Comparison of ENCODE assay signal across 20 cellular contexts in genomic region chr1:22101995-22102394, GRCh38. TPM values are rescaled to one million over a fixed set of nuclear protein-coding genes. Genes with fewer than 3 reads are reported as not detected.
DNase-seq lines count a peak whose midpoint lies in the region; ATAC-seq, FAIRE-seq and TF ChIP-seq lines count a peak whose summit lies in the region.
"Had no signal": no experiment of that assay in that cellular context is flagged by ENCODE, and none has a peak within 500 bp of the region (broad histone marks: within the 10 kb centered on the region; RNA-seq: fewer than 3 reads in every experiment).

No MANE protein-coding gene starts in this region.

- H3K9me3 ChIP-seq in SJSA1 (replicated peaks) (no peaks in the 10 kb centered on the region), endothelial cell of umbilical vein (replicated peaks; ENCODE audit: control insufficient read depth, insufficient read depth, low read length) (no peaks in the 10 kb centered on the region), mammary epithelial cell (replicated peaks; ENCODE audit: insufficient read depth, low read length) (no peaks in the 10 kb centered on the region), small intestine (ENCODE audit: control insufficient read depth, low read depth) (no peaks in the 10 kb centered on the region)
- H3K9me3 ChIP-seq: Caco-2 had no signal

- intact Hi-C loops in endothelial cell of umbilical vein (cut with micrococcal nuclease) = no loop called here
- intact Hi-C loops in mammary epithelial cell (cut with micrococcal nuclease) = no loop called here

- H3K4me3 Mint-ChIP-seq in GM23338 (no peak overlapping the region), progenitor cell of endocrine pancreas (ENCODE audit: low read depth) (no peak overlapping the region)

- H3K36me3 Mint-ChIP-seq in GM23338 (ENCODE audit: low read depth) = peaks cover 3% of the 10 kb centered on the region; the same call in 1 of the 3 replicates
- peaks cover 30% of the 10 kb centered on the region for H3K36me3 Mint-ChIP-seq in progenitor cell of endocrine pancreas (ENCODE audit: insufficient read depth)

- no peaks in the 10 kb centered on the region; the same call in 1 of the 2 replicates for H3K4me1 ChIP-seq in GM23338 (ENCODE audit: insufficient read depth)
- H3K4me1 ChIP-seq in SJSA1 (replicated peaks) = no peaks in the 10 kb centered on the region
- H3K4me1 ChIP-seq in endothelial cell of umbilical vein (ENCODE audit: control insufficient read depth, extremely low read depth, insufficient read depth, low read length) = peaks cover 20% of the 10 kb centered on the region
- peaks cover 13% of the 10 kb centered on the region for H3K4me1 ChIP-seq in mammary epithelial cell (ENCODE audit: insufficient read depth, low read length)
- no peaks in the 10 kb centered on the region for H3K4me1 ChIP-seq in small intestine (ENCODE audit: control insufficient read depth in 2 of 2, insufficient read depth in 1 of 2, low read depth in 1 of 2, low read length in 1 of 2)
- H3K4me1 ChIP-seq: Caco-2 had no signal

- H3K9me2 ChIP-seq in GM23338 (ENCODE audit: insufficient read depth) = no peaks in the 10 kb centered on the region

- no TSS peak for BruUV-seq in endothelial cell of umbilical vein (replicated peaks; lab: Mats Ljungman, UMichigan)
- BruUV-seq in mammary epithelial cell (replicated peaks; lab: Mats Ljungman, UMichigan) = no TSS peak

- H3K9ac ChIP-seq in endothelial cell of umbilical vein (replicated peaks; ENCODE audit: extremely low read depth, insufficient read depth, low read length) (no peak overlapping the region), mammary epithelial cell (ENCODE audit: insufficient read depth, low read length) (no peak overlapping the region)

- TF ChIP-seq CTCF in GM23338 (conservative IDR thresholded peaks at IDR 0.05; ENCODE audit: low read depth in 2 of 2) (no peak), endothelial cell of umbilical vein (IDR thresholded peaks at IDR 0.05; ENCODE audit: extremely low read depth in 1 of 2, insufficient read depth in 1 of 2, low read depth in 1 of 2, low read length in 2 of 2) (no peak), progenitor cell of endocrine pancreas (IDR thresholded peaks at IDR 0.05; ENCODE audit: unreplicated experiment) (no peak), mammary epithelial cell (conservative IDR thresholded peaks at IDR 0.05 in 1 of 2, IDR thresholded peaks at IDR 0.05 in 1 of 2; ENCODE audit: extremely low read depth in 1 of 2, insufficient read depth in 1 of 2, low read depth in 1 of 2, low read length in 2 of 2) (no peak)

- FAIRE-seq in endothelial cell of umbilical vein (lab: Jason Lieb, UNC) (no peak), small intestine (lab: Jason Lieb, UNC) (no peak)

- no peak overlapping the region for H2AFZ ChIP-seq in GM23338
- H2AFZ ChIP-seq in endothelial cell of umbilical vein (ENCODE audit: low read depth, low read length) = no peak overlapping the region
- H2AFZ ChIP-seq in mammary epithelial cell (ENCODE audit: low read depth, low read length) = no peak overlapping the region

- CTCF ChIA-PET in endothelial cell of umbilical vein (lab: Charles Lee) (interaction anchor here (1.6 kb wide), 2 partner anchors 10 to 314 kb away, joined by 4 to 5 read pairs; no protein-coding TSS in a partner anchor), mammary epithelial cell (lab: Charles Lee; ENCODE audit: low non-redundant PET) (no interaction called here)

- no peak for TF ChIP-seq POLR2A in endothelial cell of umbilical vein (IDR thresholded peaks at IDR 0.05; ENCODE audit: low read depth, low read length)

- H3K4me1 Mint-ChIP-seq in GM23338 (peaks cover 12% of the 10 kb centered on the region), progenitor cell of endocrine pancreas (ENCODE audit: low read depth) (peaks cover 22% of the 10 kb centered on the region)

- POLR2A ChIA-PET in endothelial cell of umbilical vein (lab: Charles Lee) = no interaction called here

- H3K36me3 ChIP-seq in GM23338 (ENCODE audit: insufficient read depth) (peaks cover 5% of the 10 kb centered on the region; the same call in 1 of the 2 replicates), SJSA1 (peaks cover 90% of the 10 kb centered on the region), endothelial cell of umbilical vein (ENCODE audit: control insufficient read depth in 2 of 2, extremely low read depth in 1 of 2, insufficient read depth in 2 of 2, low read length in 2 of 2) (peaks cover 6 to 17% of the 10 kb centered on the region in 2 experiments), mammary epithelial cell (ENCODE audit: insufficient read depth, low read length) (peaks cover 14% of the 10 kb centered on the region), small intestine (ENCODE audit: control insufficient read depth in 2 of 2, insufficient read depth in 2 of 2, low read length in 2 of 2) (peaks cover 7 to 14% of the 10 kb centered on the region in 2 donors)

- in situ Hi-C loops in mammary epithelial cell (cut with MboI; ENCODE audit: low sequenced_read_pairs in 2 of 2) = no loop called here

- H3K9me3 Mint-ChIP-seq in GM23338 = no peaks in the 10 kb centered on the region
- no peaks in the 10 kb centered on the region for H3K9me3 Mint-ChIP-seq in progenitor cell of endocrine pancreas (ENCODE audit: low read depth)
- H3K9me3 Mint-ChIP-seq: CD4-positive, CD25-positive, alpha-beta regulatory T cell had no signal

- no peak overlapping the region for H3K4me2 ChIP-seq in GM23338
- no peak overlapping the region for H3K4me2 ChIP-seq in endothelial cell of umbilical vein (ENCODE audit: insufficient read depth, low read length)
- H3K4me2 ChIP-seq in mammary epithelial cell (ENCODE audit: insufficient read depth, low read depth, low read length) = no peak overlapping the region

- H3K79me2 ChIP-seq in GM23338 (replicated peaks; ENCODE audit: insufficient read depth) = peaks cover 33% of the 10 kb centered on the region
- H3K79me2 ChIP-seq in endothelial cell of umbilical vein (ENCODE audit: control insufficient read depth, insufficient read depth, low read length) = peaks cover 76% of the 10 kb centered on the region
- H3K79me2 ChIP-seq in mammary epithelial cell (ENCODE audit: insufficient read depth, low read length) = peaks cover 92% of the 10 kb centered on the region

- H3K4me3 ChIP-seq in GM23338 = no peak overlapping the region
- H3K4me3 ChIP-seq in SJSA1 = no peak overlapping the region
- no peak overlapping the region for H3K4me3 ChIP-seq in endothelial cell of umbilical vein (replicated peaks in 1 of 3; ENCODE audit: insufficient read depth in 1 of 3, low read depth in 1 of 3, low read length in 3 of 3)
- no peak overlapping the region for H3K4me3 ChIP-seq in mammary epithelial cell (replicated peaks in 1 of 3; ENCODE audit: insufficient read depth in 1 of 3, low read depth in 2 of 3, low read length in 3 of 3)
- no peak overlapping the region for H3K4me3 ChIP-seq in small intestine (ENCODE audit: low read depth in 1 of 2, low read length in 2 of 2)

- DNase-seq in GM23338 (ENCODE audit: low spot score) (no peak), SJSA1 (ENCODE audit: low read depth in 1 of 2, low spot score in 2 of 2) (no peak), endothelial cell of umbilical vein (ENCODE audit: low read depth, low spot score) (peak; percentile 54), progenitor cell of endocrine pancreas (ENCODE audit: low spot score, unreplicated experiment) (no peak), cerebellar nuclear complex (lab: John Stamatoyannopoulos, UW) (no peak), mammary epithelial cell (no peak), small intestine (no peak)
- DNase-seq: Caco-2; CD4-positive, CD25-positive, alpha-beta regulatory T cell; DMS 273 treated with DMSO at 0.1 percent for 48 hours; DMS79 treated with DMSO at 0.1 percent for 48 hours; H7; Karpas-422; MV-4-11; NCI-H1105 treated with DMSO at 0.1 percent for 48 hours; NCI-H2029 treated with DMSO at 0.1 percent for 48 hours; NCI-H226; NCI-H510A treated with DMSO at 0.1 percent for 48 hours; NCI-H748 treated with DMSO at 0.1 percent for 48 hours; NK-92 treated with Interleukin-12 subunit alpha and Interleukin-12 subunit beta, amount 100 ng/mL, for 24 hours had no signal

- no peaks in the 10 kb centered on the region for H3K9me1 ChIP-seq in endothelial cell of umbilical vein (replicated peaks; ENCODE audit: control insufficient read depth, extremely low read depth, insufficient read depth, low read length)

- H3K27ac Mint-ChIP-seq in GM23338 (no peak overlapping the region), progenitor cell of endocrine pancreas (peak overlapping the region; percentile 45)

- H3K27me3 Mint-ChIP-seq in GM23338 (ENCODE audit: insufficient read depth, low read depth, poor library complexity) (no peaks in the 10 kb centered on the region), progenitor cell of endocrine pancreas (no peaks in the 10 kb centered on the region)
- H3K27me3 Mint-ChIP-seq: CD4-positive, CD25-positive, alpha-beta regulatory T cell had no signal

- no peak for ATAC-seq in GM23338

- dilution Hi-C loops in endothelial cell of umbilical vein (cut with MboI; ENCODE audit: extremely low pct_ligation_motif_present, low sequenced_read_pairs) (no loop called here), mammary epithelial cell (cut with HindIII; ENCODE audit: low sequenced_read_pairs) (no loop called here)

- H3K27me3 ChIP-seq in GM23338 (ENCODE audit: insufficient read depth) (no peaks in the 10 kb centered on the region), SJSA1 (replicated peaks) (no peaks in the 10 kb centered on the region), endothelial cell of umbilical vein (ENCODE audit: control insufficient read depth in 2 of 2, insufficient read depth in 2 of 2, low read length in 2 of 2) (no peaks in the 10 kb centered on the region), mammary epithelial cell (ENCODE audit: insufficient read depth, low read length) (no peaks in the 10 kb centered on the region), small intestine (ENCODE audit: control insufficient read depth in 2 of 2, insufficient read depth in 2 of 2, low read length in 2 of 2) (no peaks in the 10 kb centered on the region)

- H3K27ac ChIP-seq in GM23338 (ENCODE audit: low read depth) (0 out of 2 replicates have a peak overlapping the region, but pooled peaks have one; percentile 1), SJSA1 (0 out of 2 replicates have a peak overlapping the region, but pooled peaks have one; percentile 3), endothelial cell of umbilical vein (ENCODE audit: insufficient read depth, low read depth, low read length) (no peak overlapping the region), mammary epithelial cell (ENCODE audit: insufficient read depth, low read depth, low read length) (no peak overlapping the region), small intestine (ENCODE audit: low read depth in 1 of 2, low read length in 1 of 2) (no peak overlapping the region)

- H3F3A ChIP-seq in GM23338 (replicated peaks; ENCODE audit: low read depth) = no peaks in the 10 kb centered on the region

- H4K20me1 ChIP-seq in GM23338 (replicated peaks; ENCODE audit: insufficient read depth) = peaks cover 3% of the 10 kb centered on the region; the same call in 1 of the 2 replicates
- H4K20me1 ChIP-seq in endothelial cell of umbilical vein (replicated peaks; ENCODE audit: control insufficient read depth, extremely low read depth, insufficient read depth, low read length) = peaks cover 10% of the 10 kb centered on the region
- no peaks in the 10 kb centered on the region for H4K20me1 ChIP-seq in mammary epithelial cell (ENCODE audit: insufficient read depth, low read length)

- WGBS in mammary epithelial cell (ENCODE audit: low coverage, missing lambda C conversion rate) = 97% methylated on average over 7 of the region's 8 CpGs
- WGBS in small intestine, 3 donors = 86 to 95% (median 91%) methylated on average over 8 of the region's 8 CpGs

RNA-seq across cellular contexts. Expression of gene WNT4, which starts 40.9 kb away (rescaled TPM):
- total RNA-seq in GM23338 (2014; rRNA removed; shearing (Covaris generic)) = 0.59 TPM in 1 of 2 replicates, not detected in the other
- polyA plus RNA-seq in GM23338 (2016; fragmentation: Nextera tagmentation; extraction: Ambion mirVana) (0.26 and 0.79 TPM in 2 replicates), endothelial cell of umbilical vein (0.06 and 0.08 TPM in 2 replicates), mammary epithelial cell (0.11 TPM), small intestine (1 to 10 TPM in 1 of 3 donors, under 1 TPM in 1, not detected in 1; 0.81 to 1.3 TPM)
- not detected in 2 replicates for total RNA-seq in SJSA1 (2014; rRNA removed; shearing (Covaris generic))
- total RNA-seq in endothelial cell of umbilical vein (not detected in 2 replicates), progenitor cell of endocrine pancreas (0.74 and 0.98 TPM in 2 replicates), mammary epithelial cell (under 1 TPM; 0.26 to 0.33 TPM)
- polyA plus RNA-seq in endothelial cell of umbilical vein (2011; cell fraction: cytosol; rRNA removed) = 0.04 and 0.06 TPM in 2 replicates
- 0.14 TPM in 1 of 2 replicates, not detected in the other for polyA plus RNA-seq in endothelial cell of umbilical vein (2011; cell fraction: nucleus; rRNA removed)
- 0.15 and 0.16 TPM in 2 replicates for polyA plus RNA-seq in endothelial cell of umbilical vein (2012)
- polyA minus RNA-seq in endothelial cell of umbilical vein (0.06 and 0.10 TPM in 2 replicates), mammary epithelial cell (not detected)
- polyA minus RNA-seq in endothelial cell of umbilical vein (2011; cell fraction: cytosol; rRNA and poly(A)+ RNA removed) = not detected
- not detected in 2 replicates for polyA minus RNA-seq in endothelial cell of umbilical vein (2011; cell fraction: nucleus; rRNA and poly(A)+ RNA removed)
- total RNA-seq: CD4-positive, CD25-positive, alpha-beta regulatory T cell had no signal

RNA-seq across cellular contexts. Expression of gene CDC42, which starts 49.5 kb away (rescaled TPM):
- 168 and 184 TPM in 2 replicates for total RNA-seq in GM23338 (2014; rRNA removed; shearing (Covaris generic))
- polyA plus RNA-seq in GM23338 (2016; fragmentation: Nextera tagmentation; extraction: Ambion mirVana) (118 and 119 TPM in 2 replicates), endothelial cell of umbilical vein (175 and 199 TPM in 2 replicates), mammary epithelial cell (232 TPM), small intestine (100 to 1,000 TPM; 175 to 246 (median 225) TPM)
- total RNA-seq in SJSA1 (2014; rRNA removed; shearing (Covaris generic)) = 411 and 448 TPM in 2 replicates
- total RNA-seq in endothelial cell of umbilical vein (379 and 381 TPM in 2 replicates), progenitor cell of endocrine pancreas (287 and 288 TPM in 2 replicates), mammary epithelial cell (100 to 1,000 TPM; 234 to 414 TPM)
- 259 and 265 TPM in 2 replicates for polyA plus RNA-seq in endothelial cell of umbilical vein (2011; cell fraction: cytosol; rRNA removed)
- 133 and 145 TPM in 2 replicates for polyA plus RNA-seq in endothelial cell of umbilical vein (2011; cell fraction: nucleus; rRNA removed)
- polyA plus RNA-seq in endothelial cell of umbilical vein (2012) = 427 and 679 TPM in 2 replicates
- polyA minus RNA-seq in endothelial cell of umbilical vein (398 and 458 TPM in 2 replicates), mammary epithelial cell (408 TPM)
- polyA minus RNA-seq in endothelial cell of umbilical vein (2011; cell fraction: cytosol; rRNA and poly(A)+ RNA removed) = 88.2 TPM
- 67.2 and 82.6 TPM in 2 replicates for polyA minus RNA-seq in endothelial cell of umbilical vein (2011; cell fraction: nucleus; rRNA and poly(A)+ RNA removed)

Comparison
In these comparisons a context has a peak if more than half of its experiments do, and no peak if none do; other contexts are left out.
1. H3K27ac ChIP-seq: peak in GM23338 (single experiment) and SJSA1 (single experiment); none in endothelial cell of umbilical vein (single experiment), mammary epithelial cell (single experiment) and small intestine (0 of 2).